3 cellular contexts compared by ENCODE assay signal in the genomic region with DNA sequence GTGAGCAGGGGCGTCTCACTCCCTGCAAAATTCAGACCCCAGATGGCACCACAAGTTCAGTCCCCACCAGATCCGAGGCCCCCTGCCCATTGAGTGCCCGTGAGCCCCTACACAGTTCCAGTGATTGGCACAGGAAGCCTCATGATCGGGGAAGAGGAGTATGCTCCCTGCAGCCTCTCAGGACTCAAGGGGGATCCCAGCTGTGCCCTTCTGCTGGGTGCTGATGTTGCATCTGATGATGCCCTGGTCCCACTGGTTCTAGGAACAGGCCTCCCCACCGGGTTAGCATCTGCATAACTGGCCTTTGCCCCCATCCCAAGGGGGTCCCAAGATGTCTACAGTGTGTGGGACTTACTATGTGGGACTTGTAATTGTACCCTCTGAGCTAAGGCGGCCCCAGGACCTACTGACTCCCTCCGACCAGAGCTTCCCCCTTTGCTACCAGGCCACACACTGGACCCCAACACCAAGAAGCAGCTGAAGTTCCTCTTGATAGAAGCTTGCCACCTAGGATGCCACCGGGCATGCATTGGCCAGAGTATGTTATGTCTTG.
TF ChIP-seq lines count a peak whose summit lies in the region.

No MANE protein-coding gene starts in this region.

TF ChIP-seq in SK-N-SH, 30 proteins besides CTCF, POLR2A, EP300 and RAD21:
- no peak for TF ChIP-seq POLR2AphosphoS5 (IDR thresholded peaks at IDR 0.05; ENCODE audit: low read depth, low read length)
- TF ChIP-seq ELF1 (IDR thresholded peaks at IDR 0.05): no peak

TF ChIP-seq in SK-N-SH treated with all-trans-retinoic acid at 6 μM for 48 hours, 23 proteins besides CTCF, POLR2A, EP300 and RAD21:
- TF ChIP-seq RARB (CRISPR knock-in tag; IDR thresholded peaks at IDR 0.05): no peak
- no peak for TF ChIP-seq ZNF70 (CRISPR knock-in tag; IDR thresholded peaks at IDR 0.05)
- no peak for TF ChIP-seq ZC3H10 (CRISPR knock-in tag; IDR thresholded peaks at IDR 0.05)
- no peak for TF ChIP-seq TOX (CRISPR knock-in tag; IDR thresholded peaks at IDR 0.05; ENCODE audit: borderline replicate concordance)
- TF ChIP-seq GLIS3 (CRISPR knock-in tag; IDR thresholded peaks at IDR 0.05): no peak
- no peak for TF ChIP-seq ZFP3 (CRISPR knock-in tag; IDR thresholded peaks at IDR 0.05)
- no peak for TF ChIP-seq BACH2 (CRISPR knock-in tag; IDR thresholded peaks at IDR 0.05; ENCODE audit: borderline replicate concordance)
- TF ChIP-seq ARNTL (CRISPR knock-in tag; IDR thresholded peaks at IDR 0.05; ENCODE audit: borderline replicate concordance, low read depth): no peak
- no peak for TF ChIP-seq TCF4 (CRISPR knock-in tag; IDR thresholded peaks at IDR 0.05; ENCODE audit: borderline replicate concordance)
- TF ChIP-seq, protein P1, sequence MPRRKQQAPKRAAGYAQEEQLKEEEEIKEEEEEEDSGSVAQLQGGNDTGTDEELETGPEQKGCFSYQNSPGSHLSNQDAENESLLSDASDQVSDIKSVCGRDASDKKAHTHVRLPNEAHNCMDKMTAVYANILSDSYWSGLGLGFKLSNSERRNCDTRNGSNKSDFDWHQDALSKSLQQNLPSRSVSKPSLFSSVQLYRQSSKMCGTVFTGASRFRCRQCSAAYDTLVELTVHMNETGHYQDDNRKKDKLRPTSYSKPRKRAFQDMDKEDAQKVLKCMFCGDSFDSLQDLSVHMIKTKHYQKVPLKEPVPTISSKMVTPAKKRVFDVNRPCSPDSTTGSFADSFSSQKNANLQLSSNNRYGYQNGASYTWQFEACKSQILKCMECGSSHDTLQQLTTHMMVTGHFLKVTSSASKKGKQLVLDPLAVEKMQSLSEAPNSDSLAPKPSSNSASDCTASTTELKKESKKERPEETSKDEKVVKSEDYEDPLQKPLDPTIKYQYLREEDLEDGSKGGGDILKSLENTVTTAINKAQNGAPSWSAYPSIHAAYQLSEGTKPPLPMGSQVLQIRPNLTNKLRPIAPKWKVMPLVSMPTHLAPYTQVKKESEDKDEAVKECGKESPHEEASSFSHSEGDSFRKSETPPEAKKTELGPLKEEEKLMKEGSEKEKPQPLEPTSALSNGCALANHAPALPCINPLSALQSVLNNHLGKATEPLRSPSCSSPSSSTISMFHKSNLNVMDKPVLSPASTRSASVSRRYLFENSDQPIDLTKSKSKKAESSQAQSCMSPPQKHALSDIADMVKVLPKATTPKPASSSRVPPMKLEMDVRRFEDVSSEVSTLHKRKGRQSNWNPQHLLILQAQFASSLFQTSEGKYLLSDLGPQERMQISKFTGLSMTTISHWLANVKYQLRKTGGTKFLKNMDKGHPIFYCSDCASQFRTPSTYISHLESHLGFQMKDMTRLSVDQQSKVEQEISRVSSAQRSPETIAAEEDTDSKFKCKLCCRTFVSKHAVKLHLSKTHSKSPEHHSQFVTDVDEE (CRISPR knock-in tag; IDR thresholded peaks at IDR 0.05): no peak
- TF ChIP-seq SNAI2 (CRISPR knock-in tag; IDR thresholded peaks at IDR 0.05): no peak
- TF ChIP-seq ZFP30 (CRISPR knock-in tag; IDR thresholded peaks at IDR 0.05): no peak
- TF ChIP-seq, protein P2, sequence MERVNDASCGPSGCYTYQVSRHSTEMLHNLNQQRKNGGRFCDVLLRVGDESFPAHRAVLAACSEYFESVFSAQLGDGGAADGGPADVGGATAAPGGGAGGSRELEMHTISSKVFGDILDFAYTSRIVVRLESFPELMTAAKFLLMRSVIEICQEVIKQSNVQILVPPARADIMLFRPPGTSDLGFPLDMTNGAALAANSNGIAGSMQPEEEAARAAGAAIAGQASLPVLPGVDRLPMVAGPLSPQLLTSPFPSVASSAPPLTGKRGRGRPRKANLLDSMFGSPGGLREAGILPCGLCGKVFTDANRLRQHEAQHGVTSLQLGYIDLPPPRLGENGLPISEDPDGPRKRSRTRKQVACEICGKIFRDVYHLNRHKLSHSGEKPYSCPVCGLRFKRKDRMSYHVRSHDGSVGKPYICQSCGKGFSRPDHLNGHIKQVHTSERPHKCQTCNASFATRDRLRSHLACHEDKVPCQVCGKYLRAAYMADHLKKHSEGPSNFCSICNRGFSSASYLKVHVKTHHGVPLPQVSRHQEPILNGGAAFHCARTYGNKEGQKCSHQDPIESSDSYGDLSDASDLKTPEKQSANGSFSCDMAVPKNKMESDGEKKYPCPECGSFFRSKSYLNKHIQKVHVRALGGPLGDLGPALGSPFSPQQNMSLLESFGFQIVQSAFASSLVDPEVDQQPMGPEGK (CRISPR knock-in tag; IDR thresholded peaks at IDR 0.05; ENCODE audit: borderline replicate concordance): no peak
- no peak for TF ChIP-seq CSDC2 (CRISPR knock-in tag; IDR thresholded peaks at IDR 0.05)
- TF ChIP-seq ZNF8 (CRISPR knock-in tag; IDR thresholded peaks at IDR 0.05): no peak
- no peak for TF ChIP-seq OSR1 (CRISPR knock-in tag; IDR thresholded peaks at IDR 0.05)
- TF ChIP-seq ISL1 (CRISPR knock-in tag; IDR thresholded peaks at IDR 0.05): no peak
- TF ChIP-seq, protein P3, sequence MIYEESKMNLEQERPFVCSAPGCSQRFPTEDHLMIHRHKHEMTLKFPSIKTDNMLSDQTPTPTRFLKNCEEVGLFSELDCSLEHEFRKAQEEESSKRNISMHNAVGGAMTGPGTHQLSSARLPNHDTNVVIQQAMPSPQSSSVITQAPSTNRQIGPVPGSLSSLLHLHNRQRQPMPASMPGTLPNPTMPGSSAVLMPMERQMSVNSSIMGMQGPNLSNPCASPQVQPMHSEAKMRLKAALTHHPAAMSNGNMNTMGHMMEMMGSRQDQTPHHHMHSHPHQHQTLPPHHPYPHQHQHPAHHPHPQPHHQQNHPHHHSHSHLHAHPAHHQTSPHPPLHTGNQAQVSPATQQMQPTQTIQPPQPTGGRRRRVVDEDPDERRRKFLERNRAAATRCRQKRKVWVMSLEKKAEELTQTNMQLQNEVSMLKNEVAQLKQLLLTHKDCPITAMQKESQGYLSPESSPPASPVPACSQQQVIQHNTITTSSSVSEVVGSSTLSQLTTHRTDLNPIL (CRISPR knock-in tag; IDR thresholded peaks at IDR 0.05; ENCODE audit: low read depth): no peak
- TF ChIP-seq ESRRG (CRISPR knock-in tag; IDR thresholded peaks at IDR 0.05): no peak
- no peak for TF ChIP-seq ZNF565 (CRISPR knock-in tag; conservative IDR thresholded peaks at IDR 0.05; ENCODE audit: low read depth)

TF ChIP-seq in HCT116, 20 proteins besides CTCF, POLR2A, EP300 and RAD21:
- TF ChIP-seq, protein P4, sequence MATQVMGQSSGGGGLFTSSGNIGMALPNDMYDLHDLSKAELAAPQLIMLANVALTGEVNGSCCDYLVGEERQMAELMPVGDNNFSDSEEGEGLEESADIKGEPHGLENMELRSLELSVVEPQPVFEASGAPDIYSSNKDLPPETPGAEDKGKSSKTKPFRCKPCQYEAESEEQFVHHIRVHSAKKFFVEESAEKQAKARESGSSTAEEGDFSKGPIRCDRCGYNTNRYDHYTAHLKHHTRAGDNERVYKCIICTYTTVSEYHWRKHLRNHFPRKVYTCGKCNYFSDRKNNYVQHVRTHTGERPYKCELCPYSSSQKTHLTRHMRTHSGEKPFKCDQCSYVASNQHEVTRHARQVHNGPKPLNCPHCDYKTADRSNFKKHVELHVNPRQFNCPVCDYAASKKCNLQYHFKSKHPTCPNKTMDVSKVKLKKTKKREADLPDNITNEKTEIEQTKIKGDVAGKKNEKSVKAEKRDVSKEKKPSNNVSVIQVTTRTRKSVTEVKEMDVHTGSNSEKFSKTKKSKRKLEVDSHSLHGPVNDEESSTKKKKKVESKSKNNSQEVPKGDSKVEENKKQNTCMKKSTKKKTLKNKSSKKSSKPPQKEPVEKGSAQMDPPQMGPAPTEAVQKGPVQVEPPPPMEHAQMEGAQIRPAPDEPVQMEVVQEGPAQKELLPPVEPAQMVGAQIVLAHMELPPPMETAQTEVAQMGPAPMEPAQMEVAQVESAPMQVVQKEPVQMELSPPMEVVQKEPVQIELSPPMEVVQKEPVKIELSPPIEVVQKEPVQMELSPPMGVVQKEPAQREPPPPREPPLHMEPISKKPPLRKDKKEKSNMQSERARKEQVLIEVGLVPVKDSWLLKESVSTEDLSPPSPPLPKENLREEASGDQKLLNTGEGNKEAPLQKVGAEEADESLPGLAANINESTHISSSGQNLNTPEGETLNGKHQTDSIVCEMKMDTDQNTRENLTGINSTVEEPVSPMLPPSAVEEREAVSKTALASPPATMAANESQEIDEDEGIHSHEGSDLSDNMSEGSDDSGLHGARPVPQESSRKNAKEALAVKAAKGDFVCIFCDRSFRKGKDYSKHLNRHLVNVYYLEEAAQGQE (IDR thresholded peaks at IDR 0.05; ENCODE audit: low read depth): no peak
- no peak for TF ChIP-seq POLR2AphosphoS5 (IDR thresholded peaks at IDR 0.05; ENCODE audit: low read depth, low read length)
- TF ChIP-seq CEBPB (IDR thresholded peaks at IDR 0.05; ENCODE audit: low read depth): no peak
- TF ChIP-seq ZNF274 (IDR thresholded peaks at IDR 0.05; ENCODE audit: low read depth, low read length): no peak
- TF ChIP-seq JUND (IDR thresholded peaks at IDR 0.05): no peak
- TF ChIP-seq EZH2phosphoT487 (IDR thresholded peaks at IDR 0.05; ENCODE audit: borderline replicate concordance): no peak
- no peak for TF ChIP-seq SP1 (IDR thresholded peaks at IDR 0.05; ENCODE audit: low read depth)
- TF ChIP-seq, protein P5, sequence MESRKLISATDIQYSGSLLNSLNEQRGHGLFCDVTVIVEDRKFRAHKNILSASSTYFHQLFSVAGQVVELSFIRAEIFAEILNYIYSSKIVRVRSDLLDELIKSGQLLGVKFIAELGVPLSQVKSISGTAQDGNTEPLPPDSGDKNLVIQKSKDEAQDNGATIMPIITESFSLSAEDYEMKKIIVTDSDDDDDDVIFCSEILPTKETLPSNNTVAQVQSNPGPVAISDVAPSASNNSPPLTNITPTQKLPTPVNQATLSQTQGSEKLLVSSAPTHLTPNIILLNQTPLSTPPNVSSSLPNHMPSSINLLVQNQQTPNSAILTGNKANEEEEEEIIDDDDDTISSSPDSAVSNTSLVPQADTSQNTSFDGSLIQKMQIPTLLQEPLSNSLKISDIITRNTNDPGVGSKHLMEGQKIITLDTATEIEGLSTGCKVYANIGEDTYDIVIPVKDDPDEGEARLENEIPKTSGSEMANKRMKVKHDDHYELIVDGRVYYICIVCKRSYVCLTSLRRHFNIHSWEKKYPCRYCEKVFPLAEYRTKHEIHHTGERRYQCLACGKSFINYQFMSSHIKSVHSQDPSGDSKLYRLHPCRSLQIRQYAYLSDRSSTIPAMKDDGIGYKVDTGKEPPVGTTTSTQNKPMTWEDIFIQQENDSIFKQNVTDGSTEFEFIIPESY (IDR thresholded peaks at IDR 0.05; ENCODE audit: extremely low read depth, insufficient replicate concordance, low read length): no peak
- TF ChIP-seq SRF (IDR thresholded peaks at IDR 0.05; ENCODE audit: low read depth): no peak
